ENCODE assay signal across 27 cellular contexts in genomic region chr3:55296035-55296434, GRCh38.
A peak's percentile ranks its signal among the peaks of the same experiment; 100 is the strongest.
DNase-seq lines count a peak whose midpoint lies in the region; ATAC-seq and TF ChIP-seq lines count a peak whose summit lies in the region.
"Had no signal": no experiment of that assay in that cellular context is flagged by ENCODE, and none has a peak within 500 bp of the region (broad histone marks: within the 10 kb centered on the region; RNA-seq: fewer than 3 reads in every experiment).

No MANE protein-coding gene starts in this region.

- intact Hi-C loops in psoas muscle (cut with DNase I), result no loop called here

- H3K4me1 ChIP-seq in psoas muscle, result no peaks in the 10 kb centered on the region
- H3K4me1 ChIP-seq: foreskin keratinocyte, testis, vagina had no signal

- no peaks in the 10 kb centered on the region for H3K36me3 ChIP-seq in psoas muscle (ENCODE audit: insufficient read depth in 1 of 2, low read depth in 1 of 2)
- H3K36me3 ChIP-seq: brain microvascular endothelial cell, vagina, WERI-Rb-1 had no signal

- 94 to 100% (median 95%) methylated on average over 2 of the region's 2 CpGs for WGBS in psoas muscle, 3 donors

- ATAC-seq in psoas muscle, result no peak
- ATAC-seq in GM21723 (IDR thresholded peaks at IDR 0.05; ENCODE audit: unreplicated experiment), result no peak
- ATAC-seq: foreskin keratinocyte; stimulated activated naive B cell treated with anti-CD40 and anti-IgM and Interleukin-4, amounts not matched to agents 10 μg/mL and 1 μg/mL and 100 μg/mL, for 72 hours had no signal

- no peaks in the 10 kb centered on the region for H3K27me3 ChIP-seq in psoas muscle (ENCODE audit: insufficient read depth in 3 of 3, low read length in 2 of 3)
- H3K27me3 ChIP-seq: brain microvascular endothelial cell, foreskin keratinocyte, hepatocyte, testis, vagina had no signal

- H3K4me3 ChIP-seq in fibroblast of pulmonary artery (replicated peaks; ENCODE audit: low read depth, low read length) (no peak overlapping the region), psoas muscle (no peak overlapping the region)
- H3K4me3 ChIP-seq: hepatocyte, testis, vagina had no signal

- TF ChIP-seq CTCF in fibroblast of pulmonary artery (IDR thresholded peaks at IDR 0.05; ENCODE audit: low read length, missing control alignments) (no peak), psoas muscle (IDR thresholded peaks at IDR 0.05) (no peak)

- DNase-seq in EH (ENCODE audit: low read depth), result peak; percentile 63
- DNase-seq in HS-5 (ENCODE audit: low read depth), result peak; percentile 34
- DNase-seq in amniotic stem cell (lab: John Stamatoyannopoulos, UW), result peak; percentile 65
- peak; percentile 42 for DNase-seq in fibroblast of pulmonary artery (ENCODE audit: low read depth)
- no peak for DNase-seq in psoas muscle
- DNase-seq in mesenteric fat pad (ENCODE audit: low spot score), result no peak
- no peak for DNase-seq in stimulated activated CD4-positive, alpha-beta T cell treated with anti-CD3 and anti-CD28 coated beads, Interleukin-15, amount 100 ng/mL, for 24 hours
- DNase-seq: activated CD4-positive, alpha-beta T cell treated with anti-CD3 and anti-CD28 coated beads, Interleukin-2, amount 10 ng/mL, durations not matched to agents 7 days and 5 days; activated naive CD8-positive, alpha-beta T cell treated with anti-CD3 and anti-CD28 coated beads, Interleukin-2, amount 10 ng/mL, durations not matched to agents 7 days and 5 days; brain microvascular endothelial cell; CD4-positive, CD25-positive, alpha-beta regulatory T cell; DMS 273 treated with DMSO at 0.1 percent for 48 hours; endodermal cell; foreskin keratinocyte; GDM1; NCI-H1105 treated with DMSO at 0.1 percent for 48 hours; NCI-H2029 treated with DMSO at 0.1 percent for 48 hours; NCI-H345; small intestine; stimulated activated CD4-positive, alpha-beta T cell treated with anti-CD3 and anti-CD28 coated beads, Interleukin-2, amount 100 ng/mL, for 48 hours; stimulated activated naive B cell treated with anti-CD40 and anti-IgM and Interleukin-4, amounts not matched to agents 10 μg/mL and 1 μg/mL and 100 μg/mL, for 72 hours; T-helper 2 cell; testis; WERI-Rb-1 had no signal

- no peak overlapping the region for H3K27ac ChIP-seq in psoas muscle
- H3K27ac ChIP-seq: brain microvascular endothelial cell, foreskin keratinocyte, hepatocyte, testis, vagina, WERI-Rb-1 had no signal

- H3K9me3 ChIP-seq in psoas muscle, result no peaks in the 10 kb centered on the region
- H3K9me3 ChIP-seq: testis, vagina had no signal

Comparison
In these comparisons a context has a peak if more than half of its experiments do, and no peak if none do; other contexts are left out.
1. DNase-seq: peak in EH (single experiment), HS-5 (single experiment), amniotic stem cell (single experiment) and fibroblast of pulmonary artery (single experiment); none in psoas muscle (0 of 2), mesenteric fat pad (single experiment) and stimulated activated CD4-positive, alpha-beta T cell treated with anti-CD3 and anti-CD28 coated beads, Interleukin-15, amount 100 ng/mL, for 24 hours (single experiment).